ENCODE assay signal across 29 cellular contexts in the genomic region with DNA sequence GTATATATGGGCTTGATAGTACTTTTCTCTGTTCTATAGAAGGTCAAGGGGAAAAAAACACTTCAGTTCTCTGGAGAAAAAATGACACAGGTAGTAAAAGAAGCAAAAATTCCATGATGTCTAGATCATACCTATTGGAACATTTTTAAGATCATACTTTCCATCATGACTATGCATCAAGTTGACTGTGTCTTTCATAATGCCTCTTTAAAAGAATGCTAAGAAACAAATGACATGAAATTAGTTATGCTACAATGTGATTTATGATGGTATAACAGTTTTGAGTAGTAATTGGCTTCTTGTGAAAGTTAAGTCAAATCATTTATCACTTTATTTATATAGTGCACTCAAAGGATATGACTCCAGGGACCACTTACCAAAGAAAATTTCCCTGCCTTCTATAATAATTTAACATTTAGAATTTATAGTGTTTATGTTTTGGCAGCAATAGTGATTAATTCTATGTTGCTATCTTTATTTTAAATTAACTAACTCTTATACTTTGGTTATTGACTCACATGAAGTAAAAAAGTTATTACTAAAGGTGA.
"Had no signal": no experiment of that assay in that cellular context is flagged by ENCODE, and none has a peak within 500 bp of the region (broad histone marks: within the 10 kb centered on the region; RNA-seq: fewer than 3 reads in every experiment).

No MANE protein-coding gene starts in this region.

- DNase-seq: activated B cell treated with CpG ODN at 0.5 μM for 24 hours; activated CD4-positive, alpha-beta memory T cell treated with anti-CD3 and anti-CD28 coated beads, Interleukin-2, amount 10 ng/mL, durations not matched to agents 7 days and 5 days; activated CD4-positive, alpha-beta T cell treated with anti-CD3 and anti-CD28 coated beads for 1 hour; activated CD4-positive, alpha-beta T cell treated with anti-CD3 and anti-CD28 coated beads for 36 hours; activated CD4-positive, alpha-beta T cell treated with anti-CD3 and anti-CD28 coated beads for 48 hours; activated CD4-positive, alpha-beta T cell treated with anti-CD3 and anti-CD28 coated beads, Interleukin-2, amount 10 ng/mL, durations not matched to agents 7 days and 5 days; activated CD4-positive, alpha-beta T cell treated with anti-CD3 and anti-CD28 coated beads, Interleukin-2, amount 50 U/mL, for 48 hours; activated CD8-positive, alpha-beta memory T cell treated with anti-CD3 and anti-CD28 coated beads for 24 hours; activated CD8-positive, alpha-beta memory T cell treated with anti-CD3 and anti-CD28 coated beads, Interleukin-2, amount 10 ng/mL, durations not matched to agents 7 days and 5 days; activated CD8-positive, alpha-beta memory T cell treated with anti-CD3 and anti-CD28 coated beads, Interleukin-2, amount 50 U/mL, for 48 hours; activated CD8-positive, alpha-beta T cell treated with anti-CD3 and anti-CD28 coated beads, Interleukin-2, amount 10 ng/mL, durations not matched to agents 7 days and 5 days; activated effector memory CD4-positive, alpha-beta T cell treated with Interleukin-2 at 50 U/mL for 16 hours; activated gamma-delta T cell; activated naive CD4-positive, alpha-beta T cell treated with anti-CD3 and anti-CD28 coated beads, Interleukin-2, amount 10 ng/mL, durations not matched to agents 7 days and 5 days; activated naive CD4-positive, alpha-beta T cell treated with Interleukin-2 at 50 U/mL for 16 hours; activated naive CD8-positive, alpha-beta T cell treated with anti-CD3 and anti-CD28 coated beads, Interleukin-2, amount 10 ng/mL, durations not matched to agents 7 days and 5 days; activated naive CD8-positive, alpha-beta T cell treated with anti-CD3 and anti-CD28 coated beads, Interleukin-2, amount 50 U/mL, for 24 hours; activated T-cell treated with anti-CD3 and anti-CD28 coated beads, Interleukin-2, amount 50 U/mL, for 24 hours; activated T-cell treated with anti-CD3 and anti-CD28 coated beads, Interleukin-2, amount 50 U/mL, for 48 hours; amygdala; anterior cingulate cortex; body of pancreas; brain microvascular endothelial cell; central memory CD4-positive, alpha-beta T cell; T-helper 2 cell; T-helper 9 cell had no signal

- ATAC-seq: activated CD4-positive, alpha-beta T cell treated with anti-CD3 and anti-CD28 coated beads for 36 hours; activated CD8-positive, alpha-beta memory T cell treated with anti-CD3 and anti-CD28 coated beads, Interleukin-2, amount 10 ng/mL, durations not matched to agents 7 days and 5 days; activated CD8-positive, alpha-beta T cell treated with anti-CD3 and anti-CD28 coated beads, Interleukin-2, amount 10 ng/mL, durations not matched to agents 7 days and 5 days; activated naive CD8-positive, alpha-beta T cell treated with anti-CD3 and anti-CD28 coated beads, Interleukin-2, amount 50 U/mL, for 24 hours; body of pancreas had no signal

- H3K27ac ChIP-seq: ascending aorta, body of pancreas, brain microvascular endothelial cell, breast epithelium, VCaP had no signal

- H3K27me3 ChIP-seq: ascending aorta, body of pancreas, brain microvascular endothelial cell, breast epithelium had no signal

- H3K4me1 ChIP-seq: body of pancreas, breast epithelium had no signal

- H3K36me3 ChIP-seq: brain microvascular endothelial cell, breast epithelium had no signal

- H3K4me3 ChIP-seq: ascending aorta, body of pancreas, breast epithelium had no signal

- H3K9me3 ChIP-seq: ascending aorta, body of pancreas, breast epithelium had no signal
